Comparison of ENCODE assay signal across 8 cellular contexts in genomic region chr11:8262552-8263108, GRCh38. TPM values are rescaled to one million over a fixed set of nuclear protein-coding genes. Genes with fewer than 3 reads are reported as not detected.
A peak's percentile ranks its signal among the peaks of the same experiment; 100 is the strongest.
DNase-seq lines count a peak whose midpoint lies in the region; TF ChIP-seq lines count a peak whose summit lies in the region.

No MANE protein-coding gene starts in this region.

- H3K36me3 Mint-ChIP-seq in activated naive CD8-positive, alpha-beta T cell treated with anti-CD3 and anti-CD28 coated beads for 36 hours, result no peaks in the 10 kb centered on the region

- H3K36me3 ChIP-seq in left ventricle myocardium inferior, result no peaks in the 10 kb centered on the region
- no peaks in the 10 kb centered on the region for H3K36me3 ChIP-seq in prostate gland

- DNase-seq in NCI-H2171 treated with DMSO at 0.1 percent for 48 hours (lab: John Stamatoyannopoulos, UW), result peak; percentile 40
- DNase-seq in NCI-H2171 (lab: John Stamatoyannopoulos, UW), result no peak
- peak; percentile 49 for DNase-seq in NCI-H1092 treated with DMSO at 0.1 percent for 48 hours (lab: John Stamatoyannopoulos, UW)
- peak; percentile 51 for DNase-seq in activated naive CD8-positive, alpha-beta T cell treated with anti-CD3 and anti-CD28 coated beads for 36 hours
- peak; percentile 37 for DNase-seq in left ventricle myocardium inferior
- peak; percentile 14 for DNase-seq in prostate gland (ENCODE audit: low spot score)
- DNase-seq in epidermal melanocyte (ENCODE audit: insufficient read length, low spot score), result no peak
- no peak for DNase-seq in HPDE6-E6E7 (ENCODE audit: extremely low spot score)

- H3K27ac Mint-ChIP-seq in activated naive CD8-positive, alpha-beta T cell treated with anti-CD3 and anti-CD28 coated beads for 36 hours, result no peak overlapping the region

- H3K4me3 Mint-ChIP-seq in activated naive CD8-positive, alpha-beta T cell treated with anti-CD3 and anti-CD28 coated beads for 36 hours, result peak overlapping the region; percentile 52

- TF ChIP-seq POLR2A in prostate gland (IDR thresholded peaks at IDR 0.05), result no peak

- no peaks in the 10 kb centered on the region for H3K9me3 Mint-ChIP-seq in activated naive CD8-positive, alpha-beta T cell treated with anti-CD3 and anti-CD28 coated beads for 36 hours

- TF ChIP-seq CTCF in left ventricle myocardium inferior (IDR thresholded peaks at IDR 0.05; ENCODE audit: borderline replicate concordance) (no peak), prostate gland (IDR thresholded peaks at IDR 0.05) (no peak)

- H3K27ac ChIP-seq in left ventricle myocardium inferior (replicated peaks) (peak overlapping the region; percentile 27), prostate gland (no peak overlapping the region)

- H3K27me3 ChIP-seq in left ventricle myocardium inferior (ENCODE audit: low read depth) (peaks cover 79% of the 10 kb centered on the region), prostate gland (replicated peaks; ENCODE audit: insufficient read depth) (no peaks in the 10 kb centered on the region)

- peaks cover 9% of the 10 kb centered on the region for H3K4me1 Mint-ChIP-seq in activated naive CD8-positive, alpha-beta T cell treated with anti-CD3 and anti-CD28 coated beads for 36 hours

- WGBS in prostate gland, result 2% methylated on average over 46 of the region's 66 CpGs

- intact Hi-C loops in left ventricle myocardium inferior (cut with micrococcal nuclease), result no loop called here
- intact Hi-C loops in prostate gland (cut with DNase I), result no loop called here

- no peaks in the 10 kb centered on the region for H3K9me3 ChIP-seq in left ventricle myocardium inferior (replicated peaks)
- no peaks in the 10 kb centered on the region for H3K9me3 ChIP-seq in prostate gland

- peaks cover 29% of the 10 kb centered on the region for H3K4me1 ChIP-seq in left ventricle myocardium inferior
- H3K4me1 ChIP-seq in prostate gland (replicated peaks), result no peaks in the 10 kb centered on the region

- H3K27me3 Mint-ChIP-seq in activated naive CD8-positive, alpha-beta T cell treated with anti-CD3 and anti-CD28 coated beads for 36 hours, result peaks cover 84% of the 10 kb centered on the region

- H3K4me3 ChIP-seq in left ventricle myocardium inferior (peak overlapping the region; percentile 70), prostate gland (peak overlapping the region; percentile 30 to 45)

RNA-seq across cellular contexts. Expression of gene LMO1, which starts 1.0 kb away (rescaled TPM):
- not detected for total RNA-seq in activated naive CD8-positive, alpha-beta T cell treated with anti-CD3 and anti-CD28 coated beads for 36 hours
- total RNA-seq in left ventricle myocardium inferior (2.3 TPM), prostate gland (not detected)

Comparison
In these comparisons a context has a peak if more than half of its experiments do, and no peak if none do; other contexts are left out.
1. DNase-seq: peak in NCI-H2171 treated with DMSO at 0.1 percent for 48 hours (single experiment), NCI-H1092 treated with DMSO at 0.1 percent for 48 hours (single experiment), activated naive CD8-positive, alpha-beta T cell treated with anti-CD3 and anti-CD28 coated beads for 36 hours (single experiment), left ventricle myocardium inferior (single experiment) and prostate gland (single experiment); none in NCI-H2171 (single experiment), epidermal melanocyte (single experiment) and HPDE6-E6E7 (single experiment).